ENCODE assay signal across 19 cellular contexts in genomic region chr6:13535306-13535705, GRCh38. TPM values are rescaled to one million over a fixed set of nuclear protein-coding genes. Genes with fewer than 3 reads are reported as not detected.
DNase-seq lines count a peak whose midpoint lies in the region; ATAC-seq and TF ChIP-seq lines count a peak whose summit lies in the region.
"Had no signal": no experiment of that assay in that cellular context is flagged by ENCODE, and none has a peak within 500 bp of the region (broad histone marks: within the 10 kb centered on the region; RNA-seq: fewer than 3 reads in every experiment).

No MANE protein-coding gene starts in this region.

- H3K9me3 ChIP-seq in PC-3 (ENCODE audit: low read length) (no peaks in the 10 kb centered on the region), spleen (no peaks in the 10 kb centered on the region), left ventricle myocardium inferior (replicated peaks) (no peaks in the 10 kb centered on the region), BE2C (no peaks in the 10 kb centered on the region)
- H3K9me3 ChIP-seq: HAP-1 had no signal

- POLR2A ChIA-PET in PC-3 (lab: Charles Lee; ENCODE audit: unreplicated experiment) = no interaction called here

- H3K27ac ChIP-seq in PC-3 (ENCODE audit: low read length) (no peak overlapping the region), spleen (peak overlapping the region in 5 of 8 donors; percentile 32 to 64 (median 61)), left ventricle myocardium inferior (replicated peaks) (no peak overlapping the region)
- H3K27ac ChIP-seq: 22Rv1, PC-9 had no signal

- WGBS in spleen, 5 donors = 89 to 96% (median 91%) methylated on average over 3 of the region's 3 CpGs

- CTCF ChIA-PET in PC-3 (lab: Charles Lee) = no interaction called here

- H3K36me3 ChIP-seq in PC-3 (ENCODE audit: low read depth, low read length) (no peaks in the 10 kb centered on the region), spleen (no peaks in the 10 kb centered on the region), left ventricle myocardium inferior (no peaks in the 10 kb centered on the region), BE2C (no peaks in the 10 kb centered on the region)
- H3K36me3 ChIP-seq: HAP-1 had no signal

- H3F3A ChIP-seq in PC-3 (ENCODE audit: low read length, unreplicated experiment) = no peaks in the 10 kb centered on the region

- ATAC-seq in PC-3 = no peak
- ATAC-seq: CD8-positive, alpha-beta T cell had no signal

- no peak for TF ChIP-seq POLR2A in spleen (IDR thresholded peaks at IDR 0.05)

- H3K9me2 ChIP-seq in PC-3 (replicated peaks; ENCODE audit: low read length) = no peaks in the 10 kb centered on the region

- no peak overlapping the region for H3K4me2 ChIP-seq in PC-3 (ENCODE audit: low read length)
- H3K4me2 ChIP-seq: PC-9 had no signal

- H3K4me3 ChIP-seq in PC-3 (ENCODE audit: low read length) (no peak overlapping the region), spleen (no peak overlapping the region), left ventricle myocardium inferior (no peak overlapping the region), BE2C (ENCODE audit: low read depth, low read length) (no peak overlapping the region)
- H3K4me3 ChIP-seq: HAP-1, PC-9 had no signal

- no peak overlapping the region for H3K9ac ChIP-seq in PC-3 (ENCODE audit: low read length)

- BruUV-seq in PC-3 (replicated peaks; lab: Mats Ljungman, UMichigan) = no TSS peak

- no peaks in the 10 kb centered on the region for H3K79me2 ChIP-seq in PC-3 (ENCODE audit: low read length)

- intact Hi-C loops in PC-3 (cut with micrococcal nuclease) = loop anchor here (5.0 kb wide), 2 partner anchors 48 to 153 kb away; partner anchors contain the start of gene GFOD1
- intact Hi-C loops in spleen (cut with DNase I; ENCODE audit: low total_unique reads) = loop anchor here (10.0 kb wide), 1 partner anchor 51 kb away; the partner anchor contains the start of gene GFOD1
- intact Hi-C loops in left ventricle myocardium inferior (cut with micrococcal nuclease) = loop anchor here (5.0 kb wide), 2 partner anchors 48 to 198 kb away; partner anchors contain the start of gene GFOD1

- no peak overlapping the region for H2AFZ ChIP-seq in PC-3 (ENCODE audit: low read length)
- H2AFZ ChIP-seq: PC-9 had no signal

- H3K4me1 ChIP-seq in PC-3 (ENCODE audit: insufficient read depth, low read length) (no peaks in the 10 kb centered on the region), spleen (peaks cover 0 to 31% (median 17%) of the 10 kb centered on the region in 6 donors), left ventricle myocardium inferior (peaks cover 24% of the 10 kb centered on the region), BE2C (no peaks in the 10 kb centered on the region)
- H3K4me1 ChIP-seq: HAP-1 had no signal

- no peak for TF ChIP-seq CTCF in PC-3 (conservative IDR thresholded peaks at IDR 0.05; ENCODE audit: low read depth, low read length)
- TF ChIP-seq CTCF in spleen (IDR thresholded peaks at IDR 0.05 in 8 of 11, conservative IDR thresholded peaks at IDR 0.05 in 3 of 11) = no peak
- no peak for TF ChIP-seq CTCF in left ventricle myocardium inferior (IDR thresholded peaks at IDR 0.05; ENCODE audit: borderline replicate concordance)
- TF ChIP-seq CTCF in BE2C (IDR thresholded peaks at IDR 0.05; ENCODE audit: low read depth, low read length) = no peak

- no peaks in the 10 kb centered on the region for H4K20me1 ChIP-seq in PC-3 (ENCODE audit: low read length)

- DNase-seq in NCI-H2171 treated with DMSO at 0.1 percent for 48 hours (lab: John Stamatoyannopoulos, UW) (peak; percentile 68), NCI-H2171 (lab: John Stamatoyannopoulos, UW) (no peak), PC-3 (peak; percentile 5), cerebellar cortex (ENCODE audit: low spot score) (peak; percentile 65), spleen (no peak), left ventricle myocardium inferior (no peak), HCEC 1CT (no peak), BE2C (no peak)
- DNase-seq: ACHN; CD8-positive, alpha-beta T cell; KG1; NCI-H1092 treated with DMSO at 0.1 percent for 48 hours; NCI-H1436 treated with DMSO at 0.1 percent for 48 hours; NCI-H2029; NCI-H524 treated with DMSO at 0.1 percent for 48 hours; PC-9; T-helper 1 cell had no signal

- no peaks in the 10 kb centered on the region for H3K27me3 ChIP-seq in PC-3 (ENCODE audit: low read length)
- H3K27me3 ChIP-seq in spleen (replicated peaks in 1 of 7) = no peaks in the 10 kb centered on the region
- H3K27me3 ChIP-seq in left ventricle myocardium inferior (ENCODE audit: low read depth) = no peaks in the 10 kb centered on the region
- no peaks in the 10 kb centered on the region for H3K27me3 ChIP-seq in BE2C

RNA-seq across cellular contexts. Expression of gene SIRT5, which starts 39.1 kb away (rescaled TPM):
- total RNA-seq in PC-3 (2014; rRNA removed) (6.9 and 10.9 TPM in 2 replicates), spleen (10 to 100 TPM; 11.0 to 23.7 (median 18.0) TPM), left ventricle myocardium inferior (58.0 TPM)
- 10 to 100 TPM in 1 of 3 donors, 1 to 10 TPM in 2; 8.2 to 10.8 (median 9.1) TPM for polyA plus RNA-seq in spleen
- 6.6 TPM for polyA plus RNA-seq in BE2C (2012; ENCODE audit: insufficient read depth, insufficient read length, low read depth)

RNA-seq across cellular contexts. Expression of gene GFOD1, which starts 47.9 kb away (rescaled TPM):
- total RNA-seq in PC-3 (2014; rRNA removed) = 16.0 and 21.8 TPM in 2 replicates
- total RNA-seq in spleen = 10 to 100 TPM; 16.0 to 54.0 (median 37.4) TPM
- polyA plus RNA-seq in spleen = 1 to 10 TPM; 3.4 to 8.2 (median 4.2) TPM
- 51.6 TPM for total RNA-seq in left ventricle myocardium inferior
- polyA plus RNA-seq in BE2C (2012; ENCODE audit: insufficient read depth, insufficient read length, low read depth) = 14.1 TPM

Comparison
In these comparisons a context has a peak if more than half of its experiments do, and no peak if none do; other contexts are left out.
1. DNase-seq: peak in NCI-H2171 treated with DMSO at 0.1 percent for 48 hours (single experiment), PC-3 (single experiment) and cerebellar cortex (single experiment); none in NCI-H2171 (single experiment), spleen (single experiment), left ventricle myocardium inferior (single experiment), HCEC 1CT (single experiment) and BE2C (single experiment).
2. H3K27ac ChIP-seq: peak in spleen (5 of 8); none in PC-3 (single experiment) and left ventricle myocardium inferior (single experiment).